20 cellular contexts compared by ENCODE assay signal in genomic region chr11:95517453-95517852, GRCh38.
"Had no signal": no experiment of that assay in that cellular context is flagged by ENCODE, and none has a peak within 500 bp of the region (broad histone marks: within the 10 kb centered on the region; RNA-seq: fewer than 3 reads in every experiment).

No MANE protein-coding gene starts in this region.

- H3K36me3 ChIP-seq: breast epithelium, esophagus squamous epithelium, left ventricle myocardium inferior, neutrophil, ovary, tibial artery had no signal

- H3K4me2 ChIP-seq: hepatocyte had no signal

- H2AFZ ChIP-seq: hepatocyte had no signal

- H3K27me3 ChIP-seq: breast epithelium, hepatocyte, neutrophil, ovary, tibial artery had no signal

- H3K4me3 ChIP-seq: breast epithelium, esophagus squamous epithelium, hepatocyte, left ventricle myocardium inferior, ovary, tibial artery had no signal

- ATAC-seq: activated T-cell treated with anti-CD3 and anti-CD28 coated beads, Interleukin-2, amount 50 U/mL, for 4 hours; effector memory CD8-positive, alpha-beta T cell; natural killer cell treated with Interleukin-12 subunit alpha and Interleukin-12 subunit beta and Interleukin-15 and Interleukin-18, amount 100 ng/mL, for 72 hours; right cardiac atrium; stimulated activated naive CD8-positive, alpha-beta T cell treated with anti-CD3 and anti-CD28 coated beads, Interleukin-15, amount 100 ng/mL, for 72 hours; WTC11 had no signal

- DNase-seq: activated CD8-positive, alpha-beta memory T cell treated with anti-CD3 and anti-CD28 coated beads for 24 hours; activated CD8-positive, alpha-beta memory T cell treated with anti-CD3 and anti-CD28 coated beads, Interleukin-2, amount 50 U/mL, for 48 hours; activated naive CD4-positive, alpha-beta T cell; activated T-cell treated with anti-CD3 and anti-CD28 coated beads, Interleukin-2, amount 50 U/mL, for 4 hours; effector memory CD8-positive, alpha-beta T cell; esophagus squamous epithelium; glutamatergic neuron; left ventricle myocardium inferior; midbrain; ovary; right cardiac atrium; stimulated activated CD4-positive, alpha-beta T cell treated with anti-CD3 and anti-CD28 coated beads, Interleukin-1b, Interleukin-23, amount 100 ng/mL, for 48 hours; stimulated activated naive CD8-positive, alpha-beta T cell treated with anti-CD3 and anti-CD28 coated beads, Interleukin-15, amount 100 ng/mL, for 72 hours; T1000; tibial artery had no signal

- H3K27ac ChIP-seq: breast epithelium, esophagus squamous epithelium, hepatocyte, left ventricle myocardium inferior, neutrophil, ovary, tibial artery had no signal

- H3K9me3 ChIP-seq: breast epithelium, esophagus squamous epithelium, left ventricle myocardium inferior, neutrophil, ovary, tibial artery had no signal
